Comparison of ENCODE assay signal across 17 cellular contexts in the genomic region with DNA sequence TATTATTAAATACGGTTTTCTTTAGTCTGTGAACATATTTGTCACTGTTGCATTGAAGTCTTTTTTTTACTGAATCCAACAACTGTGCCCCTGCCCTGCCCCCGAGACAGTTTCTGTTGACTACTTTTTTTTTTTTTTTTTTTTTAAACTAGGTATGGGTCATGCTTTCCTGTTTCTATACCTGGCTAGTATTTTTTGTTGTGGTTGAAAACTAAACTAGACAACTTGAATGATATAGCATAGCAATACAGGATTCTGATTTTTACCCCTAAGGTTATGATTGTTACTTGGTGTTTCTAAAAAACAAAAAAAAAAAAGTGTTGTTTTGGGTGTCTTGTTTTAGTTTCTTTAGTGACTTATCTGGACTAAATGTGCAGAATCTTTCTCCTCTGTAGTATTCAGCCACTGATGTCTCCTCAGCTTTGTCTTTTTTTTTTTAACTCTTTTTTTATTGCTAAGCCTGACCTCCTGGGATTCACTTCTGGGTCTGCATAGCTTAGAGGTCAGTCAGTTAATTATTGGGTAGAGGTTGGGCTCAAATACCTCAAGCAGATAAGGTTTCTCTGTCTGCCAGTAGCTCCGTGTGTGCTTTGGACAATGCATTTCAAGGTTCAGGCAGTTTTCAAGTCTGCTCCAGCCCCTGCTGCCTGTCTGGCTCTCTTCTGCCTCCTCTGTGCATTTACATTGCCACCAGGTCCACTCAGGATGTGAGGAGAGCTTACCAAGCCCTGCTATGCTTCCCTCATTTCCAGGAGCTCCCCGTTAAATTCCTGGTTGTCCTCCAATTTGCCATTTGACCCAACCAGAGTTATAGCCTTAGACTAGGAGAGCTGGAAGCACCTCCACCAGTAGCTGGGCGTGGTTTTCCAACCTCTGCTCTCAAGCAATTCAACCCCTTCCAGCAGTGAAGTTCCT.
"Had no signal": no experiment of that assay in that cellular context is flagged by ENCODE, and none has a peak within 500 bp of the region (broad histone marks: within the 10 kb centered on the region; RNA-seq: fewer than 3 reads in every experiment).

No MANE protein-coding gene starts in this region.

- ATAC-seq: activated CD4-positive, CD25-positive, alpha-beta regulatory T cell treated with anti-CD3 and anti-CD28 coated beads, Interleukin-2, amount 50 U/mL, for 24 hours; activated T-helper 17 cell treated with anti-CD3 and anti-CD28 coated beads, Interleukin-2, amount 50 U/mL, for 72 hours; effector memory CD8-positive, alpha-beta T cell; left colon; pancreas had no signal

- H3K36me3 ChIP-seq: ascending aorta, pancreas, sigmoid colon, stomach had no signal

- H3K4me1 ChIP-seq: ascending aorta, neural progenitor cell, pancreas, sigmoid colon, stomach, testis had no signal

- H3K4me3 ChIP-seq: ascending aorta, neural progenitor cell, pancreas, sigmoid colon, stomach, testis had no signal

- H2AFZ ChIP-seq: neural progenitor cell had no signal

- H3K27ac ChIP-seq: ascending aorta, neural progenitor cell, pancreas, sigmoid colon, stomach, testis had no signal

- H3K4me2 ChIP-seq: neural progenitor cell had no signal

- H3K9me3 ChIP-seq: ascending aorta, pancreas, testis had no signal

- DNase-seq: activated CD4-positive, alpha-beta T cell treated with anti-CD3 and anti-CD28 coated beads, Interleukin-2, amount 50 U/mL, for 1 hour; activated naive CD4-positive, alpha-beta T cell treated with anti-CD3 and anti-CD28 coated beads for 36 hours; central memory CD4-positive, alpha-beta T cell; cortex of kidney; effector memory CD8-positive, alpha-beta T cell; left colon; naive B cell; pancreas; sigmoid colon; stimulated activated CD4-positive, alpha-beta T cell treated with anti-CD3 and anti-CD28 coated beads, Interleukin-12 subunit alpha, Interleukin-12 subunit beta, amount 100 ng/mL, for 4 hours; stimulated activated CD4-positive, alpha-beta T cell treated with anti-CD3 and anti-CD28 coated beads, Interleukin-2, amount 100 ng/mL, for 24 hours; stomach; testis had no signal

- H3K9ac ChIP-seq: neural progenitor cell had no signal

- H3K27me3 ChIP-seq: ascending aorta, neural progenitor cell, pancreas, sigmoid colon, testis had no signal
